Comparison of ENCODE assay signal across 10 cellular contexts in the genomic region with DNA sequence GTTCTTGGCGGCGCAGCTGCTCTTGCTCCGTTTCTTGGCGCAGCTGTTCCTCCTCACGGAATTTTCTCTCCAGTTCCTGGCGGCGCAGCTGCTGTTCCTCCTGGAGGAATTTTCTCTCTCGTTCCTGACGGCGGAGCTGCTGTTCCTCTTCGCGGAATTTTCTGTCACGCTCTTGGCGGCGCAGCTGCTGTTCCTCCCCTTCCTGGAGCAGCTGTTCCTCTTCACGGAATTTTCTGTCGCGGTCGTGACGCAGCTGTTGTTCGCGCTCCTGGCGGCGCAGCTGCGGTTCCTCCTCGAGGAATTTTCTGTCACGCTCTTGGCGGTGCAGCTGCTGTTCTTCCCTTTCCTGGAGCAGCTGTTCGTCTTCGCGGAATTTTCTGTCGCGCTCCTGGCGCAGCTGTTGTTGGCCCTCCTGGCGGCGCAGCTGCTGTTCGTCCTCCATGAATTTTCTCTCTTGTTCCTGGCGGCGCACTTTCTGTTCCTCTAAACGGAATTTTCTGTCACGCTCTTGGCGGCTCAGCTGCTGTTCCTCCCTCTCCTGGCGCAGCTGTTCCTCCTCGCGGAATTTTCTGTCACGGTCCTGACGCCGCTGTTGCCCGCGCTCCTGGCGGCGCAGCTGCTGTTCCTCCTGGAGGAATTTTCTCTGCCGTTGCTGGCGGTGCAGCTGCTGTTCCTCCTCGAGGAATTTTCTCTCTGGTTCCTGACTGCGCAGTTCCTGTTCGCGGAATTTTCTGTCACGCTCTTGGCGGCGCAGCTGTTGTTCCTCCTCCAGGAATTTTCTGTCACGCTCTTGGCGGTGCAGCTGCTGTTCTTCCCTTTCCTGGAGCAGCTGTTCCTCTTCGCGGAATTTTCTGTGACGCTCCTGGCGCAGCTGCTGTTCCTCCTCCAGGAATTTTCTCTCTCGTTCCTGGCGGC. TPM values are rescaled to one million over a fixed set of nuclear protein-coding genes. Genes with fewer than 3 reads are reported as not detected.
DNase-seq lines count a peak whose midpoint lies in the region; ATAC-seq and TF ChIP-seq lines count a peak whose summit lies in the region.
"Had no signal": no experiment of that assay in that cellular context is flagged by ENCODE, and none has a peak within 500 bp of the region (broad histone marks: within the 10 kb centered on the region; RNA-seq: fewer than 3 reads in every experiment).

No MANE protein-coding gene starts in this region.

- WGBS in endodermal cell (ENCODE audit: insufficient coverage in 1 of 2, insufficient read length in 1 of 2), 2 experiments, result 35 to 54% methylated on average over 55 to 69 of the region's 69 CpGs
- WGBS in mesodermal cell (ENCODE audit: insufficient coverage in 2 of 2), 2 experiments, result 31 to 38% methylated on average over 69 of the region's 69 CpGs

- H3K27me3 ChIP-seq in endodermal cell (ENCODE audit: control insufficient read depth, insufficient read depth, low read length, poor library complexity, severe bottlenecking), result peaks cover 83% of the 10 kb centered on the region

- H3K4me3 ChIP-seq in endodermal cell (ENCODE audit: low read length), result no peak overlapping the region
- peak overlapping the region; percentile 19 for H3K4me3 ChIP-seq in mesodermal cell (ENCODE audit: extremely low read depth, insufficient read depth, low read length, poor library complexity, severe bottlenecking)

- peak overlapping the region; percentile 36 for H3K27ac Mint-ChIP-seq in endodermal cell

- in situ Hi-C loops in KBM-7 (cut with MboI; ENCODE audit: low pct_unique_long_range_greater_than_20kb, low sequenced_read_pairs), result no loop called here

- H3K4me1 Mint-ChIP-seq in endodermal cell, result no peaks in the 10 kb centered on the region

- peaks cover 20% of the 10 kb centered on the region for H3K27me3 Mint-ChIP-seq in endodermal cell (ENCODE audit: insufficient read depth)

- no peaks in the 10 kb centered on the region for H3K36me3 Mint-ChIP-seq in endodermal cell (ENCODE audit: low read depth)

- no peak overlapping the region for H3K4me3 Mint-ChIP-seq in endodermal cell

- H3K4me1 ChIP-seq in endodermal cell (ENCODE audit: control insufficient read depth, insufficient read depth, low read length) (no peaks in the 10 kb centered on the region), mesodermal cell (ENCODE audit: control insufficient read depth, insufficient read depth, low read length, poor library complexity, severe bottlenecking) (no peaks in the 10 kb centered on the region)

- no peaks in the 10 kb centered on the region for H3K9me3 Mint-ChIP-seq in endodermal cell

- DNase-seq in CD1c-positive myeloid dendritic cell (ENCODE audit: extremely low spot score) (peak; percentile 86), KBM-7 (peak; percentile 58), endodermal cell (peak; percentile 84), RKO (ENCODE audit: low spot score) (no peak)
- DNase-seq: hippocampal formation, NCI-H345 had no signal

- TF ChIP-seq CTCF in endodermal cell (conservative IDR thresholded peaks at IDR 0.05), result no peak

- ATAC-seq in HG03139 (IDR thresholded peaks at IDR 0.05; ENCODE audit: unreplicated experiment) (no peak), HG03378 (IDR thresholded peaks at IDR 0.05; ENCODE audit: unreplicated experiment) (no peak), HG02763 (IDR thresholded peaks at IDR 0.05; ENCODE audit: unreplicated experiment) (no peak)

- H3K36me3 ChIP-seq in endodermal cell (ENCODE audit: control insufficient read depth, insufficient read depth, low read length) (no peaks in the 10 kb centered on the region), mesodermal cell (ENCODE audit: control insufficient read depth, insufficient read depth, low read length) (no peaks in the 10 kb centered on the region)

- H3K27ac ChIP-seq in endodermal cell (ENCODE audit: low read depth, low read length) (no peak overlapping the region), mesodermal cell (ENCODE audit: low read depth, low read length, severe bottlenecking) (no peak overlapping the region)

- peaks cover 35% of the 10 kb centered on the region for H3K9me3 ChIP-seq in endodermal cell (ENCODE audit: control insufficient read depth, low read length)
- peaks cover 26% of the 10 kb centered on the region for H3K9me3 ChIP-seq in mesodermal cell (ENCODE audit: control insufficient read depth, low read length)

- H3K9ac ChIP-seq in endodermal cell (ENCODE audit: extremely low read depth, low read length, poor library complexity, severe bottlenecking), result no peak overlapping the region

RNA-seq across cellular contexts. Expression of gene TCHH, which starts 7.0 kb away (rescaled TPM):
- total RNA-seq in endodermal cell, result under 1 TPM; 0.09 TPM
- polyA plus RNA-seq in endodermal cell (2013, experiment 1 of 2), result not detected
- polyA plus RNA-seq in endodermal cell (2013, experiment 2 of 2), result not detected
- not detected for polyA plus RNA-seq in mesodermal cell (2013, experiment 1 of 2)
- polyA plus RNA-seq in mesodermal cell (2013, experiment 2 of 2), result 0.05 TPM

RNA-seq across cellular contexts. Expression of gene TCHHL1, which starts 19.4 kb away (rescaled TPM):
- not detected for total RNA-seq in endodermal cell
- not detected for polyA plus RNA-seq in endodermal cell (2013, experiment 1 of 2)
- polyA plus RNA-seq in endodermal cell (2013, experiment 2 of 2), result not detected
- not detected for polyA plus RNA-seq in mesodermal cell (2013, experiment 1 of 2)
- not detected for polyA plus RNA-seq in mesodermal cell (2013, experiment 2 of 2)

RNA-seq across cellular contexts. Expression of gene RPTN, which starts 50.8 kb away (rescaled TPM):
- total RNA-seq in endodermal cell, result not detected
- polyA plus RNA-seq in endodermal cell (2013, experiment 1 of 2), result not detected
- polyA plus RNA-seq in endodermal cell (2013, experiment 2 of 2), result not detected
- not detected for polyA plus RNA-seq in mesodermal cell (2013, experiment 1 of 2)
- not detected for polyA plus RNA-seq in mesodermal cell (2013, experiment 2 of 2)
